ENCODE assay signal across 24 cellular contexts in the genomic region with DNA sequence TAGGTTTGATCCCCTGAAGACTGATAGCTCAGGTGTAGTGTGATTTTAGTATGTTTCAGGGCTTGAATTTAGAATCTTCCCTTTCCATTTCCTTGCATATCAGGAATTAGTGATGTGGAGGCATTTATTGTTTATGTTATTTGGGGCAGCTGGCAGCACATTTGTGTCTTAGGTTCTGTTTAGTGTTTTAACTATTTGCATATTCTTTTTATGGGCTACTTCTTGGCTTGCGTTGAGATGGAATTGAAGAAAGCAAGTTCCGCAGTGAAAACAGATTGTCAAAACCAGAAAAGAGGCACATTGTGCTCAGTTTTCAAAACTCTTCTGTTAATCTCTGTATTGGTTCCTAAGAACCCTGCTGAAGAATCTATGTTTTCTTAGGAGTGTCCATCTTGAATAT.
"Had no signal": no experiment of that assay in that cellular context is flagged by ENCODE, and none has a peak within 500 bp of the region (broad histone marks: within the 10 kb centered on the region; RNA-seq: fewer than 3 reads in every experiment).

No MANE protein-coding gene starts in this region.

- DNase-seq: immature natural killer cell; kidney; left colon; left lung; lower lobe of right lung; mammary epithelial cell; mesenchymal stem cell; mucosa of descending colon; naive thymus-derived CD8-positive, alpha-beta T cell; nucleus accumbens; pancreas; posterior cingulate gyrus; right lobe of liver; stimulated activated CD4-positive, alpha-beta T cell treated with anti-CD3 and anti-CD28 coated beads, Interleukin-1b, Interleukin-23, amount 100 ng/mL, for 48 hours; stimulated activated CD4-positive, alpha-beta T cell treated with anti-CD3 and anti-CD28 coated beads, Interleukin-2, amount 100 ng/mL, for 48 hours; stimulated activated naive CD4-positive, alpha-beta T cell; tibial artery; trophoblast cell; uterus had no signal

- H3K27me3 ChIP-seq: left lung, pancreas, right lobe of liver, suprapubic skin, tibial artery, uterus had no signal

- H3K27ac ChIP-seq: left lung, lower lobe of right lung, pancreas, right lobe of liver, suprapubic skin, thoracic aorta, tibial artery, uterus had no signal

- ATAC-seq: left colon; left lung; lower lobe of right lung; mucosa of descending colon; naive thymus-derived CD8-positive, alpha-beta T cell; pancreas; right lobe of liver; stimulated activated effector memory CD8-positive, alpha-beta T cell treated with anti-CD3 and anti-CD28 coated beads, Interleukin-12 subunit alpha, Interleukin-12 subunit beta, amount 100 ng/mL, for 72 hours had no signal

- H3K4me3 ChIP-seq: left lung, lower lobe of right lung, mucosa of descending colon, pancreas, prostate gland, right lobe of liver, smooth muscle cell, suprapubic skin, thoracic aorta, tibial artery, uterus had no signal

- H3K9me3 ChIP-seq: left lung, lower lobe of right lung, mucosa of descending colon, pancreas, prostate gland, right lobe of liver, suprapubic skin, thoracic aorta, tibial artery, uterus had no signal

- H3K36me3 ChIP-seq: left lung, lower lobe of right lung, pancreas, prostate gland, right lobe of liver, suprapubic skin, thoracic aorta, tibial artery, uterus had no signal
